In genomic region chr10:26698909-26699308, GRCh38 we compare ENCODE assay signal across 11 cellular contexts. TPM values are rescaled to one million over a fixed set of nuclear protein-coding genes. Genes with fewer than 3 reads are reported as not detected.
DNase-seq lines count a peak whose midpoint lies in the region; ATAC-seq and TF ChIP-seq lines count a peak whose summit lies in the region.
"Had no signal": no experiment of that assay in that cellular context is flagged by ENCODE, and none has a peak within 500 bp of the region (broad histone marks: within the 10 kb centered on the region; RNA-seq: fewer than 3 reads in every experiment).

No MANE protein-coding gene starts in this region.

- H3K9me3 ChIP-seq in CD8-positive, alpha-beta T cell (ENCODE audit: low read length): no peaks in the 10 kb centered on the region
- H3K9me3 ChIP-seq in HUES64 (ENCODE audit: insufficient read depth, low read depth, low read length): no peaks in the 10 kb centered on the region
- H3K9me3 ChIP-seq: heart left ventricle had no signal

- POLR2A ChIA-PET in CD8-positive, alpha-beta T cell (lab: Charles Lee): no interaction called here
- POLR2A ChIA-PET in activated naive CD8-positive, alpha-beta T cell treated with anti-CD3 and anti-CD28 coated beads, Interleukin-2, amount 10 ng/mL, durations not matched to agents 7 days and 5 days (lab: Charles Lee): no interaction called here

- no peak overlapping the region for H3K9ac ChIP-seq in HUES64 (ENCODE audit: low read depth, low read length)

- H3K36me3 Mint-ChIP-seq in CD8-positive, alpha-beta T cell: peaks cover 23% of the 10 kb centered on the region
- peaks cover 26% of the 10 kb centered on the region for H3K36me3 Mint-ChIP-seq in activated naive CD8-positive, alpha-beta T cell treated with anti-CD3 and anti-CD28 coated beads, Interleukin-2, amount 10 ng/mL, durations not matched to agents 7 days and 5 days
- H3K36me3 Mint-ChIP-seq in natural killer cell: no peaks in the 10 kb centered on the region

- H3K27ac Mint-ChIP-seq in CD8-positive, alpha-beta T cell: peak overlapping the region; percentile 45
- peak overlapping the region; percentile 40 for H3K27ac Mint-ChIP-seq in activated naive CD8-positive, alpha-beta T cell treated with anti-CD3 and anti-CD28 coated beads, Interleukin-2, amount 10 ng/mL, durations not matched to agents 7 days and 5 days
- no peak overlapping the region for H3K27ac Mint-ChIP-seq in natural killer cell

- WGBS in HUES64: 86% methylated on average over 2 of the region's 2 CpGs

- no peak overlapping the region for H3K27ac ChIP-seq in CD8-positive, alpha-beta T cell (ENCODE audit: low read depth, low read length)
- no peak overlapping the region for H3K27ac ChIP-seq in HUES64 (ENCODE audit: low read depth, low read length)

- no peak for ATAC-seq in CD8-positive, alpha-beta T cell
- no peak for ATAC-seq in activated naive CD8-positive, alpha-beta T cell treated with anti-CD3 and anti-CD28 coated beads, Interleukin-2, amount 10 ng/mL, durations not matched to agents 7 days and 5 days (ENCODE audit: low read depth)
- ATAC-seq in natural killer cell (no peak), GM19397 (IDR thresholded peaks at IDR 0.05; ENCODE audit: unreplicated experiment) (no peak)
- ATAC-seq: heart left ventricle had no signal

- no peaks in the 10 kb centered on the region for H3K9me3 Mint-ChIP-seq in CD8-positive, alpha-beta T cell
- no peaks in the 10 kb centered on the region for H3K9me3 Mint-ChIP-seq in activated naive CD8-positive, alpha-beta T cell treated with anti-CD3 and anti-CD28 coated beads, Interleukin-2, amount 10 ng/mL, durations not matched to agents 7 days and 5 days
- no peaks in the 10 kb centered on the region for H3K9me3 Mint-ChIP-seq in natural killer cell

- no peak for DNase-seq in CD8-positive, alpha-beta T cell
- no peak for DNase-seq in activated naive CD8-positive, alpha-beta T cell treated with anti-CD3 and anti-CD28 coated beads, Interleukin-2, amount 10 ng/mL, durations not matched to agents 7 days and 5 days
- DNase-seq in natural killer cell (no peak), Ammon's horn (ENCODE audit: low spot score) (no peak), midbrain (lab: John Stamatoyannopoulos, UW) (no peak)
- DNase-seq in activated CD4-positive, alpha-beta T cell treated with anti-CD3 and anti-CD28 coated beads, Interleukin-2, amount 50 U/mL, for 48 hours: no peak
- DNase-seq: amygdala; heart left ventricle; stimulated activated naive CD4-positive, alpha-beta T cell treated with Interleukin-2 at 50 U/mL for 16 hours had no signal

- H3K4me1 ChIP-seq in CD8-positive, alpha-beta T cell (ENCODE audit: insufficient read depth, low read length): peaks cover 18% of the 10 kb centered on the region
- H3K4me1 ChIP-seq in HUES64 (ENCODE audit: insufficient read depth, low read length): no peaks in the 10 kb centered on the region

- H3K4me3 ChIP-seq in CD8-positive, alpha-beta T cell (ENCODE audit: low read depth, low read length): no peak overlapping the region
- H3K4me3 ChIP-seq in HUES64 (ENCODE audit: low read length): peak overlapping the region; percentile 93

- intact Hi-C loops in CD8-positive, alpha-beta T cell (cut with DNase I, micrococcal nuclease): loop anchor here (1.0 to 10.0 kb wide), 5 partner anchors 92 to 543 kb away; partner anchors contain the start of genes ACBD5 (in 1 of the 2) and APBB1IP (in 1 of the 2)
- intact Hi-C loops in natural killer cell (cut with micrococcal nuclease): no loop called here

- H3K27me3 Mint-ChIP-seq in CD8-positive, alpha-beta T cell (ENCODE audit: low read depth): no peaks in the 10 kb centered on the region
- H3K27me3 Mint-ChIP-seq in activated naive CD8-positive, alpha-beta T cell treated with anti-CD3 and anti-CD28 coated beads, Interleukin-2, amount 10 ng/mL, durations not matched to agents 7 days and 5 days: no peaks in the 10 kb centered on the region
- no peaks in the 10 kb centered on the region for H3K27me3 Mint-ChIP-seq in natural killer cell (ENCODE audit: low read depth in 2 of 2)

- H3K4me3 Mint-ChIP-seq in CD8-positive, alpha-beta T cell: peak overlapping the region; percentile 94
- H3K4me3 Mint-ChIP-seq in activated naive CD8-positive, alpha-beta T cell treated with anti-CD3 and anti-CD28 coated beads, Interleukin-2, amount 10 ng/mL, durations not matched to agents 7 days and 5 days: peak overlapping the region; percentile 99
- peak overlapping the region; percentile 94 for H3K4me3 Mint-ChIP-seq in natural killer cell

- peaks cover 35% of the 10 kb centered on the region for H3K4me1 Mint-ChIP-seq in CD8-positive, alpha-beta T cell (ENCODE audit: low read depth)
- H3K4me1 Mint-ChIP-seq in activated naive CD8-positive, alpha-beta T cell treated with anti-CD3 and anti-CD28 coated beads, Interleukin-2, amount 10 ng/mL, durations not matched to agents 7 days and 5 days: peaks cover 29% of the 10 kb centered on the region
- H3K4me1 Mint-ChIP-seq in natural killer cell: peaks cover 24 to 28% of the 10 kb centered on the region in 2 donors

- no peaks in the 10 kb centered on the region for H3K27me3 ChIP-seq in CD8-positive, alpha-beta T cell (ENCODE audit: insufficient read depth, low read length)
- H3K27me3 ChIP-seq in HUES64 (ENCODE audit: insufficient read depth, low read length): no peaks in the 10 kb centered on the region; the same call in 1 of the 2 replicates
- H3K27me3 ChIP-seq: heart left ventricle had no signal

- CTCF ChIA-PET in CD8-positive, alpha-beta T cell (lab: Charles Lee): no interaction called here

- H3K36me3 ChIP-seq in CD8-positive, alpha-beta T cell (ENCODE audit: insufficient read depth, low read length): no peaks in the 10 kb centered on the region
- H3K36me3 ChIP-seq in HUES64 (ENCODE audit: insufficient read depth, low read length): peaks cover 15% of the 10 kb centered on the region

- TF ChIP-seq CTCF in CD8-positive, alpha-beta T cell (IDR thresholded peaks at IDR 0.05): no peak
- no peak for TF ChIP-seq CTCF in natural killer cell (IDR thresholded peaks at IDR 0.05)

RNA-seq across cellular contexts. Expression of gene PDSS1, which starts 1.4 kb away (rescaled TPM):
- 1 to 10 TPM; 3.4 to 3.7 TPM for total RNA-seq in CD8-positive, alpha-beta T cell
- polyA plus RNA-seq in HUES64 (2013, experiment 1 of 2): 20.2 TPM
- 13.3 TPM for polyA plus RNA-seq in HUES64 (2013, experiment 2 of 2)
- 10 to 100 TPM; 10.7 to 12.0 TPM for total RNA-seq in activated naive CD8-positive, alpha-beta T cell treated with anti-CD3 and anti-CD28 coated beads, Interleukin-2, amount 10 ng/mL, durations not matched to agents 7 days and 5 days
- 1 to 10 TPM; 3.5 to 4.4 (median 3.7) TPM for total RNA-seq in natural killer cell

Comparison
In these comparisons a context has a peak if more than half of its experiments do, and no peak if none do; other contexts are left out.
1. H3K27ac Mint-ChIP-seq: peak in CD8-positive, alpha-beta T cell (single experiment) and activated naive CD8-positive, alpha-beta T cell treated with anti-CD3 and anti-CD28 coated beads, Interleukin-2, amount 10 ng/mL, durations not matched to agents 7 days and 5 days (single experiment); none in natural killer cell (0 of 2).
2. Peak in every context shown above with its lines, with median percentiles within 50 percentile points of each other: H3K4me3 Mint-ChIP-seq.